ENCODE assay signal across 8 cellular contexts in the genomic region with DNA sequence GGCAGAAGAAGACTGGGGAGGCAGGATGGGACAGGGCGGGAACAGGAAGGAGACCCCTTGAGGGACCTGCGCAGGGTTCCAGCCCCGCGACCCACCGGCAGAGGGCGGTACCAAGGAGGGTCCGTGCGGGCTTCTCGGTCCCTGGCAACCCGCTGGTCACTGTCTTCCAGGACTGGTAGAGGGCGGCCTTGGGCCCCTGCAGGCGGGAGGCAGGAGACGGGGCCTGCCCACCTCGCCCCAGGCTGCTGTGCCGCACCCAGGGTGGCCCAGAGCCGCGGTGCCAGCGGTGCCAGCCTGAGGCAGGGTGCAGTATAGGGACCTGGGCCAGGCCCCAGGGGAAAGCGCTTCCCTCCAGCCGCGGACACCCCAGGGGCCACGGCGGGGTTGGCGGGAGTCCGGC. TPM values are rescaled to one million over a fixed set of nuclear protein-coding genes. Genes with fewer than 3 reads are reported as not detected.
DNase-seq lines count a peak whose midpoint lies in the region; ATAC-seq and TF ChIP-seq lines count a peak whose summit lies in the region.

No MANE protein-coding gene starts in this region.

- no peak overlapping the region for H3K27ac ChIP-seq in HL-60 (replicated peaks)

- DNase-seq in AG08395 (ENCODE audit: low spot score) (peak; percentile 12), HL-60 (ENCODE audit: low read depth in 1 of 2, low spot score in 1 of 2) (no peak), left cardiac atrium (peak; percentile 71), retina (peak; percentile 54), cortex of kidney (lab: John Stamatoyannopoulos, UW) (no peak), SW480 (ENCODE audit: low spot score) (no peak)
- peak; percentile 8 to 54 (median 22) for DNase-seq in activated naive CD4-positive, alpha-beta T cell (lab: John Stamatoyannopoulos, UW)

- intact Hi-C loops in left cardiac atrium (cut with DNase I) = loop anchor here in 1 of 2 donors (5.0 kb wide), 1 partner anchor 37 kb away; a partner anchor contains a TSS

- peak; percentile 5 for TF ChIP-seq CTCF in HL-60 (IDR thresholded peaks at IDR 0.05; ENCODE audit: insufficient read depth, low read length)

- H3K4me3 ChIP-seq in HL-60 (replicated peaks; ENCODE audit: insufficient read depth, low read length) = no peak overlapping the region

- ATAC-seq in left cardiac atrium (peak; percentile 89 to 93), GM18520 (IDR thresholded peaks at IDR 0.05; ENCODE audit: unreplicated experiment) (no peak)

- H3K27me3 ChIP-seq in HL-60 (ENCODE audit: insufficient read depth, poor library complexity, severe bottlenecking) = no peaks in the 10 kb centered on the region

RNA-seq across cellular contexts. Expression of a gene that starts 34.5 kb away (rescaled TPM):
- total RNA-seq in left cardiac atrium = under 1 TPM in 1 of 2 donors, not detected in 1; 0.31 TPM

Comparison
In these comparisons a context has a peak if more than half of its experiments do, and no peak if none do; other contexts are left out.
1. DNase-seq: peak in AG08395 (single experiment), activated naive CD4-positive, alpha-beta T cell (4 of 4), left cardiac atrium (single experiment) and retina (single experiment); none in HL-60 (0 of 2), cortex of kidney (single experiment) and SW480 (single experiment).